ENCODE assay signal across 13 cellular contexts in genomic region chr1:155166006-155166372, GRCh38. TPM values are rescaled to one million over a fixed set of nuclear protein-coding genes. Genes with fewer than 3 reads are reported as not detected.
DNase-seq lines count a peak whose midpoint lies in the region; ATAC-seq and TF ChIP-seq lines count a peak whose summit lies in the region.
"Had no signal": no experiment of that assay in that cellular context is flagged by ENCODE, and none has a peak within 500 bp of the region (broad histone marks: within the 10 kb centered on the region; RNA-seq: fewer than 3 reads in every experiment).

No MANE protein-coding gene starts in this region.

- no peak for TF ChIP-seq EP300 in sigmoid colon (IDR thresholded peaks at IDR 0.05)

- DNase-seq in Peyer's patch (peak in 2 of 3 donors; percentile 11 to 44), sigmoid colon (no peak), ascending aorta (ENCODE audit: low spot score in 2 of 2) (no peak), osteoblast (ENCODE audit: insufficient read length, low spot score, missing footprints) (no peak), HPDE6-E6E7 (ENCODE audit: extremely low spot score) (no peak), left lobe of liver (ENCODE audit: low spot score) (no peak)
- DNase-seq: activated naive CD4-positive, alpha-beta T cell treated with Interleukin-2 at 50 U/mL for 16 hours; DMS79 treated with DMSO at 0.1 percent for 48 hours; NCI-H446 treated with DMSO at 0.1 percent for 48 hours; OCI-M1 had no signal

- H3K36me3 ChIP-seq in ES-I3 (ENCODE audit: insufficient read depth, low read length) (no peaks in the 10 kb centered on the region), Peyer's patch (peaks cover 0 to 9% (median 0%) of the 10 kb centered on the region in 3 donors), iPS-15b (ENCODE audit: control insufficient read depth, insufficient read depth, low read length) (peaks cover 3% of the 10 kb centered on the region), sigmoid colon (peaks cover 7 to 21% (median 13%) of the 10 kb centered on the region in 4 donors), ascending aorta (peaks cover 7 to 24% of the 10 kb centered on the region in 2 donors), osteoblast (ENCODE audit: insufficient read depth, low read length) (peaks cover 26% of the 10 kb centered on the region)

- H3K9me3 ChIP-seq in ES-I3 (ENCODE audit: control insufficient read depth, insufficient read depth, low read length) (no peaks in the 10 kb centered on the region), Peyer's patch (no peaks in the 10 kb centered on the region), iPS-15b (ENCODE audit: control insufficient read depth, insufficient read depth, low read length) (no peaks in the 10 kb centered on the region), sigmoid colon (no peaks in the 10 kb centered on the region), ascending aorta (no peaks in the 10 kb centered on the region), osteoblast (ENCODE audit: low read depth, low read length) (no peaks in the 10 kb centered on the region)
- H3K9me3 ChIP-seq: SK-N-SH had no signal

- H3K9ac ChIP-seq in ES-I3 (ENCODE audit: low read depth, low read length) (peak overlapping the region; percentile 28; the same call in 1 of the 2 replicates), iPS-15b (ENCODE audit: low read depth, low read length) (no peak overlapping the region)
- H3K9ac ChIP-seq: SK-N-SH had no signal

- H3K27ac ChIP-seq in Peyer's patch (peak overlapping the region in 3 of 4 donors; percentile 42 to 61 (median 61)), sigmoid colon (peak overlapping the region; percentile 40 to 62 (median 48)), ascending aorta (no peak overlapping the region), osteoblast (ENCODE audit: low read depth, low read length) (no peak overlapping the region)

- H2AFZ ChIP-seq in osteoblast (ENCODE audit: low read length) = no peak overlapping the region

- no peak overlapping the region for H3K4me2 ChIP-seq in osteoblast (ENCODE audit: insufficient read depth, low read length)
- H3K4me2 ChIP-seq: SK-N-SH had no signal

- peaks cover 14% of the 10 kb centered on the region for H4K20me1 ChIP-seq in osteoblast (ENCODE audit: insufficient read depth, low read length)

- 59 to 77% methylated on average over 4 of the region's 4 CpGs for WGBS in sigmoid colon, 2 donors

- intact Hi-C loops in sigmoid colon (cut with DNase I) = loop anchor here (5.0 kb wide), 1 partner anchor 39 kb away; the partner anchor contains the start of gene EFNA1
- intact Hi-C loops in ascending aorta (cut with DNase I) = no loop called here

- no peaks in the 10 kb centered on the region for H3K27me3 ChIP-seq in Peyer's patch
- H3K27me3 ChIP-seq in iPS-15b (ENCODE audit: control insufficient read depth, insufficient read depth, low read length) = no peaks in the 10 kb centered on the region
- H3K27me3 ChIP-seq in sigmoid colon = peaks cover 0 to 7% (median 0%) of the 10 kb centered on the region in 3 donors
- H3K27me3 ChIP-seq in ascending aorta = no peaks in the 10 kb centered on the region
- peaks cover 11% of the 10 kb centered on the region for H3K27me3 ChIP-seq in osteoblast (ENCODE audit: insufficient read depth, low read length)

- TF ChIP-seq CTCF in Peyer's patch (IDR thresholded peaks at IDR 0.05) = no peak
- TF ChIP-seq CTCF in sigmoid colon (IDR thresholded peaks at IDR 0.05) = no peak
- no peak for TF ChIP-seq CTCF in ascending aorta (IDR thresholded peaks at IDR 0.05)
- TF ChIP-seq CTCF in osteoblast (IDR thresholded peaks at IDR 0.05; ENCODE audit: extremely low read depth, low read depth, low read length) = no peak

- peaks cover 3% of the 10 kb centered on the region for H3K79me2 ChIP-seq in osteoblast (ENCODE audit: insufficient read depth, low read length)

- no peak overlapping the region for H3K4me3 ChIP-seq in Peyer's patch
- peak overlapping the region; percentile 76 for H3K4me3 ChIP-seq in iPS-15b (ENCODE audit: low read depth, low read length)
- no peak overlapping the region for H3K4me3 ChIP-seq in sigmoid colon
- no peak overlapping the region for H3K4me3 ChIP-seq in ascending aorta
- H3K4me3 ChIP-seq in osteoblast (ENCODE audit: insufficient read depth, low read length) = no peak overlapping the region

- H3K4me1 ChIP-seq in ES-I3 (ENCODE audit: insufficient read depth, low read length) (peaks cover 4% of the 10 kb centered on the region; the same call in 1 of the 2 replicates), Peyer's patch (peaks cover 0 to 18% (median 5%) of the 10 kb centered on the region in 4 donors), iPS-15b (ENCODE audit: control insufficient read depth, insufficient read depth, low read length) (peaks cover 3% of the 10 kb centered on the region), sigmoid colon (peaks cover 0 to 21% (median 18%) of the 10 kb centered on the region in 4 donors), ascending aorta (peaks cover 3 to 4% of the 10 kb centered on the region in 2 donors), osteoblast (ENCODE audit: insufficient read depth, low read length) (peaks cover 4% of the 10 kb centered on the region)

- no peak for TF ChIP-seq POLR2A in Peyer's patch (IDR thresholded peaks at IDR 0.05)
- TF ChIP-seq POLR2A in sigmoid colon (IDR thresholded peaks at IDR 0.05) = no peak

- ATAC-seq in left lobe of liver = no peak

RNA-seq across cellular contexts. Expression of gene KRTCAP2, which starts 7.1 kb away (rescaled TPM):
- 100 to 1,000 TPM; 111 to 137 (median 117) TPM for total RNA-seq in Peyer's patch
- total RNA-seq in sigmoid colon = 100 to 1,000 TPM in 3 of 4 donors, 10 to 100 TPM in 1; 72.9 to 119 (median 110) TPM
- polyA plus RNA-seq in sigmoid colon = 100 to 1,000 TPM in 2 of 3 donors, 10 to 100 TPM in 1; 74.2 to 245 (median 114) TPM
- total RNA-seq in ascending aorta = 146 TPM
- 112 and 117 TPM in 2 replicates for total RNA-seq in osteoblast
- total RNA-seq in left lobe of liver = 75.6 TPM

RNA-seq across cellular contexts. Expression of gene TRIM46, which starts 7.7 kb away (rescaled TPM):
- total RNA-seq in Peyer's patch (not detected), sigmoid colon (1 to 10 TPM in 1 of 4 donors, under 1 TPM in 3; 0.16 to 3.0 (median 0.52) TPM), ascending aorta (not detected), osteoblast (3.2 and 3.3 TPM in 2 replicates), left lobe of liver (0.23 TPM)
- under 1 TPM in 2 of 3 donors, not detected in 1; 0.60 to 0.92 TPM for polyA plus RNA-seq in sigmoid colon

RNA-seq across cellular contexts. Expression of gene DPM3, which starts 25.7 kb away (rescaled TPM):
- total RNA-seq in Peyer's patch (10 to 100 TPM; 33.5 to 89.2 (median 65.0) TPM), sigmoid colon (100 to 1,000 TPM in 3 of 4 donors, 10 to 100 TPM in 1; 29.2 to 144 (median 127) TPM), ascending aorta (78.2 TPM), osteoblast (15.9 and 34.4 TPM in 2 replicates), left lobe of liver (76.8 TPM)
- 100 to 1,000 TPM; 143 to 220 (median 196) TPM for polyA plus RNA-seq in sigmoid colon

RNA-seq across cellular contexts. Expression of gene SLC50A1, which starts 30.3 kb away (rescaled TPM):
- 10 to 100 TPM; 42.5 to 83.3 (median 46.7) TPM for total RNA-seq in Peyer's patch
- 10 to 100 TPM in 3 of 4 donors, 1 to 10 TPM in 1; 8.0 to 21.4 (median 14.0) TPM for total RNA-seq in sigmoid colon
- polyA plus RNA-seq in sigmoid colon = 100 to 1,000 TPM in 1 of 3 donors, 10 to 100 TPM in 2; 46.8 to 151 (median 77.4) TPM
- 9.4 TPM for total RNA-seq in ascending aorta
- 34.5 and 38.0 TPM in 2 replicates for total RNA-seq in osteoblast
- total RNA-seq in left lobe of liver = 22.4 TPM

RNA-seq across cellular contexts. Expression of gene EFNA1, which starts 38.3 kb away (rescaled TPM):
- total RNA-seq in Peyer's patch (100 to 1,000 TPM in 3 of 4 donors, 10 to 100 TPM in 1; 13.2 to 166 (median 145) TPM), sigmoid colon (10 to 100 TPM; 15.5 to 22.5 (median 16.4) TPM), ascending aorta (66.7 TPM), osteoblast (0.36 and 0.88 TPM in 2 replicates), left lobe of liver (85.1 TPM)
- 100 to 1,000 TPM in 1 of 3 donors, 10 to 100 TPM in 2; 34.7 to 112 (median 48.1) TPM for polyA plus RNA-seq in sigmoid colon

Comparison
In these comparisons a context has a peak if more than half of its experiments do, and no peak if none do; other contexts are left out.
1. DNase-seq: peak in Peyer's patch (2 of 3); none in sigmoid colon (single experiment), ascending aorta (0 of 2), osteoblast (single experiment), HPDE6-E6E7 (single experiment) and left lobe of liver (single experiment).
2. H3K27ac ChIP-seq: peak in Peyer's patch (3 of 4) and sigmoid colon (4 of 4); none in ascending aorta (0 of 2) and osteoblast (single experiment).